25 cellular contexts compared by ENCODE assay signal in the genomic region with DNA sequence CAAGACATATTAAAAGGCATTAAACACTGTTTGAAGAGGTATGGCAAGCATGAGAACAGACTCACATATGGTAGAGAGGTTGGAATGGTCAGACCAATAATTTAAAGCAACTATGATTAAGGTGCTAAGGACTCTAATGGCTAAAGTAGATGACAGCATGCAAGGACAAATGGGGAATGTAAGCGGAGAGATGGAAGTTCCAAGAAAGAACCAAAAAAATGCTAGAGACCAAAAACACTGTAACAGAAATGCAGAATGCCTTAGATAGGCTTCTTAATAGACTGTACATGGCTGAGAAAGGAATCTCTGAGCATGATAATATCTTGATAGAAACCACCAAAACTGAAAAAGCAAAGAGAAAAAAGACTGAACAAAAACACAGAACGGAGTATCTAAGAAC.
DNase-seq lines count a peak whose midpoint lies in the region; ATAC-seq and TF ChIP-seq lines count a peak whose summit lies in the region.
"Had no signal": no experiment of that assay in that cellular context is flagged by ENCODE, and none has a peak within 500 bp of the region (broad histone marks: within the 10 kb centered on the region; RNA-seq: fewer than 3 reads in every experiment).

No MANE protein-coding gene starts in this region.

- peak overlapping the region; percentile 76 for H3K27ac Mint-ChIP-seq in T-helper 2 cell treated with Interferon-gamma antibody and Interleukin-4, amounts not matched to agents 5 μg/mL and 100 μg/mL, for 36 hours
- peak overlapping the region; percentile 4; the same call in 1 of the 2 replicates for H3K27ac Mint-ChIP-seq in HFFc6
- peak overlapping the region; percentile 6 for H3K27ac Mint-ChIP-seq in activated naive CD8-positive, alpha-beta T cell
- peak overlapping the region; percentile 97 to 98 for H3K27ac Mint-ChIP-seq in natural killer cell treated with Interleukin-12 subunit alpha and Interleukin-12 subunit beta and Interleukin-15 and Interleukin-18, amount 100 ng/mL, for 72 hours

- peaks cover 14% of the 10 kb centered on the region for H3K36me3 Mint-ChIP-seq in T-helper 2 cell treated with Interferon-gamma antibody and Interleukin-4, amounts not matched to agents 5 μg/mL and 100 μg/mL, for 36 hours (ENCODE audit: low read depth)
- peaks cover 41% of the 10 kb centered on the region for H3K36me3 Mint-ChIP-seq in HFFc6 (ENCODE audit: low read depth)
- H3K36me3 Mint-ChIP-seq in activated naive CD8-positive, alpha-beta T cell = peaks cover 32% of the 10 kb centered on the region
- H3K36me3 Mint-ChIP-seq in natural killer cell treated with Interleukin-12 subunit alpha and Interleukin-12 subunit beta and Interleukin-15 and Interleukin-18, amount 100 ng/mL, for 72 hours = peaks cover 41% of the 10 kb centered on the region

- H3K27me3 Mint-ChIP-seq in T-helper 2 cell treated with Interferon-gamma antibody and Interleukin-4, amounts not matched to agents 5 μg/mL and 100 μg/mL, for 36 hours (ENCODE audit: low read depth) = peaks cover 53% of the 10 kb centered on the region
- H3K27me3 Mint-ChIP-seq in HFFc6 (ENCODE audit: insufficient read depth) = peaks cover 2% of the 10 kb centered on the region
- no peaks in the 10 kb centered on the region for H3K27me3 Mint-ChIP-seq in activated naive CD8-positive, alpha-beta T cell
- no peaks in the 10 kb centered on the region for H3K27me3 Mint-ChIP-seq in natural killer cell treated with Interleukin-12 subunit alpha and Interleukin-12 subunit beta and Interleukin-15 and Interleukin-18, amount 100 ng/mL, for 72 hours

- peaks cover 20% of the 10 kb centered on the region for H3K9me3 Mint-ChIP-seq in T-helper 2 cell treated with Interferon-gamma antibody and Interleukin-4, amounts not matched to agents 5 μg/mL and 100 μg/mL, for 36 hours
- H3K9me3 Mint-ChIP-seq in HFFc6 = peaks cover 9% of the 10 kb centered on the region; the same call in 1 of the 2 replicates
- peaks cover 12% of the 10 kb centered on the region for H3K9me3 Mint-ChIP-seq in activated naive CD8-positive, alpha-beta T cell (ENCODE audit: low read depth)
- H3K9me3 Mint-ChIP-seq in natural killer cell treated with Interleukin-12 subunit alpha and Interleukin-12 subunit beta and Interleukin-15 and Interleukin-18, amount 100 ng/mL, for 72 hours = no peaks in the 10 kb centered on the region

- ATAC-seq in natural killer cell treated with Interleukin-12 subunit alpha and Interleukin-12 subunit beta and Interleukin-15 and Interleukin-18, amount 100 ng/mL, for 72 hours = no peak
- ATAC-seq in Right ventricle myocardium superior (ENCODE audit: poor library complexity) = no peak
- ATAC-seq: gastroesophageal sphincter, HCT116, left lobe of liver had no signal

- H3K4me1 Mint-ChIP-seq in T-helper 2 cell treated with Interferon-gamma antibody and Interleukin-4, amounts not matched to agents 5 μg/mL and 100 μg/mL, for 36 hours (ENCODE audit: low read depth) = peaks cover 45% of the 10 kb centered on the region
- H3K4me1 Mint-ChIP-seq in HFFc6 (ENCODE audit: low read depth) = peaks cover 33% of the 10 kb centered on the region
- H3K4me1 Mint-ChIP-seq in activated naive CD8-positive, alpha-beta T cell (ENCODE audit: low read depth) = peaks cover 63% of the 10 kb centered on the region
- H3K4me1 Mint-ChIP-seq in natural killer cell treated with Interleukin-12 subunit alpha and Interleukin-12 subunit beta and Interleukin-15 and Interleukin-18, amount 100 ng/mL, for 72 hours (ENCODE audit: low read depth in 2 of 2) = peaks cover 65% of the 10 kb centered on the region in 2 donors

- intact Hi-C loops in Right ventricle myocardium superior (cut with DNase I) = no loop called here

- H3K4me3 Mint-ChIP-seq in T-helper 2 cell treated with Interferon-gamma antibody and Interleukin-4, amounts not matched to agents 5 μg/mL and 100 μg/mL, for 36 hours = peak overlapping the region; percentile 64
- no peak overlapping the region for H3K4me3 Mint-ChIP-seq in HFFc6
- peak overlapping the region; percentile 27 for H3K4me3 Mint-ChIP-seq in activated naive CD8-positive, alpha-beta T cell
- peak overlapping the region; percentile 12 for H3K4me3 Mint-ChIP-seq in natural killer cell treated with Interleukin-12 subunit alpha and Interleukin-12 subunit beta and Interleukin-15 and Interleukin-18, amount 100 ng/mL, for 72 hours

- no peak for DNase-seq in T-helper 2 cell treated with Interferon-gamma antibody and Interleukin-4, amounts not matched to agents 5 μg/mL and 100 μg/mL, for 36 hours (ENCODE audit: low spot score)
- DNase-seq in T-helper 2 cell = no peak
- DNase-seq in HFFc6 = no peak
- no peak for DNase-seq in natural killer cell treated with Interleukin-12 subunit alpha and Interleukin-12 subunit beta and Interleukin-15 and Interleukin-18, amount 100 ng/mL, for 72 hours (ENCODE audit: low spot score)
- no peak for DNase-seq in activated CD8-positive, alpha-beta memory T cell treated with anti-CD3 and anti-CD28 coated beads, Interleukin-2, amount 50 U/mL, for 4 hours
- DNase-seq in AML-193 (lab: John Stamatoyannopoulos, UW) = no peak
- no peak for DNase-seq in Right ventricle myocardium superior
- DNase-seq: activated CD4-positive, alpha-beta T cell treated with anti-CD3 and anti-CD28 coated beads, Interleukin-2, amount 50 U/mL, for 1 hour; cerebellar nuclear complex; COR-L47; DMS79; GF-D8; hypothalamus; Karpas-422; mesenchymal stem cell; NCI-H146; NCI-H446 treated with DMSO at 0.1 percent for 48 hours; NCI-H82; stimulated activated CD4-positive, alpha-beta T cell treated with anti-CD3 and anti-CD28 coated beads, Interleukin-15, amount 100 ng/mL, for 24 hours; tibial artery; WERI-Rb-1 had no signal

- TF ChIP-seq CTCF in HFFc6 (IDR thresholded peaks at IDR 0.05) = no peak

Comparison
In these comparisons a context has a peak if more than half of its experiments do, and no peak if none do; other contexts are left out.
1. H3K27ac Mint-ChIP-seq: peak in every context shown above with its lines; median percentile 98 in natural killer cell treated with Interleukin-12 subunit alpha and Interleukin-12 subunit beta and Interleukin-15 and Interleukin-18, amount 100 ng/mL, for 72 hours; 76 in T-helper 2 cell treated with Interferon-gamma antibody and Interleukin-4, amounts not matched to agents 5 μg/mL and 100 μg/mL, for 36 hours; 6 in activated naive CD8-positive, alpha-beta T cell; 4 in HFFc6.